ENCODE assay signal across 18 cellular contexts in genomic region chr2:114108819-114109416, GRCh38.
DNase-seq lines count a peak whose midpoint lies in the region; ATAC-seq, FAIRE-seq and TF ChIP-seq lines count a peak whose summit lies in the region.
"Had no signal": no experiment of that assay in that cellular context is flagged by ENCODE, and none has a peak within 500 bp of the region (broad histone marks: within the 10 kb centered on the region; RNA-seq: fewer than 3 reads in every experiment).

No MANE protein-coding gene starts in this region.

- no peaks in the 10 kb centered on the region for H3K79me2 ChIP-seq in H1 (ENCODE audit: control insufficient read depth in 1 of 2, insufficient read depth in 2 of 2, low read length in 2 of 2)

- no peak overlapping the region for H2BK5ac ChIP-seq in H1 (ENCODE audit: low read depth, low read length)

- TF ChIP-seq POLR2A in H1 (IDR thresholded peaks at IDR 0.05; ENCODE audit: control extremely low read depth in 1 of 2, low read depth in 2 of 2, low read length in 2 of 2): no peak

- H2BK120ac ChIP-seq in H1 (replicated peaks; ENCODE audit: low read depth, low read length): peak overlapping the region; percentile 82

- no peak for TF ChIP-seq EP300 in H1 (IDR thresholded peaks at IDR 0.05; ENCODE audit: borderline replicate concordance in 1 of 2, low read depth in 2 of 2, low read length in 2 of 2)

- no peak overlapping the region for H3K27ac ChIP-seq in HUES6 (ENCODE audit: low read depth, low read length)
- H3K27ac ChIP-seq in H1 (ENCODE audit: low read depth, low read length): peak overlapping the region; percentile 39; the same call in 1 of the 2 replicates
- no peak overlapping the region for H3K27ac ChIP-seq in left lung
- H3K27ac ChIP-seq: PC-9 had no signal

- H3K27me3 ChIP-seq in HUES6 (ENCODE audit: control insufficient read depth, insufficient read depth, low read length): no peaks in the 10 kb centered on the region
- H3K27me3 ChIP-seq in H1 (replicated peaks in 1 of 4; ENCODE audit: control insufficient read depth in 3 of 4, extremely low read depth in 1 of 4, insufficient read depth in 3 of 4, low read length in 3 of 4): no peaks in the 10 kb centered on the region
- no peaks in the 10 kb centered on the region for H3K27me3 ChIP-seq in left lung

- no peak overlapping the region for H3K14ac ChIP-seq in H1 (ENCODE audit: insufficient read length)

- 53% methylated on average over 3 of the region's 3 CpGs; no CpG with 5 or more reads in 1 of the 2 experiments for WGBS in H1 (ENCODE audit: extremely low coverage in 1 of 2, insufficient coverage in 1 of 2, insufficient read length in 1 of 2, insufficient replicate concordance in 2 of 2, low coverage in 1 of 2, low lambda C conversion rate in 2 of 2, missing lambda C conversion rate in 1 of 2), 2 experiments

- TF ChIP-seq RAD21 in H1 (IDR thresholded peaks at IDR 0.05 in 1 of 2, conservative IDR thresholded peaks at IDR 0.05 in 1 of 2; ENCODE audit: low read depth in 2 of 2, low read length in 2 of 2): no peak

- H4K8ac ChIP-seq in H1 (ENCODE audit: extremely low read depth, insufficient read depth, low read length): peak overlapping the region; percentile 59; the same call in 1 of the 2 replicates

- no peak overlapping the region for H2AK5ac ChIP-seq in H1 (ENCODE audit: low read depth, low read length)

- peak; percentile 82 for FAIRE-seq in H1 (lab: Jason Lieb, UNC)
- FAIRE-seq: GM12892 had no signal

- H3K9me3 ChIP-seq in HUES6 (ENCODE audit: control insufficient read depth, insufficient read depth, low read depth, low read length) (peaks cover 8% of the 10 kb centered on the region), H1 (ENCODE audit: insufficient read depth in 2 of 2, low read depth in 1 of 2, low read length in 1 of 2) (peaks cover 5 to 9% of the 10 kb centered on the region in 2 experiments; a peak in 3 of 4 replicates), left lung (peaks cover 0 to 20% of the 10 kb centered on the region in 2 donors)
- H3K9me3 ChIP-seq: HAP-1 had no signal

- H3K18ac ChIP-seq in H1 (ENCODE audit: extremely low read depth, low read length): no peak overlapping the region; the same call in 1 of the 2 replicates

- H4K5ac ChIP-seq in H1 (ENCODE audit: insufficient read length, low read depth, low read length): peak overlapping the region; percentile 48

- no peaks in the 10 kb centered on the region for H3K23me2 ChIP-seq in H1 (ENCODE audit: low read depth, low read length)

- no peaks in the 10 kb centered on the region for H3K36me3 ChIP-seq in HUES6 (ENCODE audit: control insufficient read depth, insufficient read depth, low read length)
- H3K36me3 ChIP-seq in H1 (ENCODE audit: control insufficient read depth in 2 of 4, insufficient read depth in 4 of 4, low read length in 3 of 4): no peaks in the 10 kb centered on the region; a peak in 1 of 8 replicates
- H3K36me3 ChIP-seq in left lung: no peaks in the 10 kb centered on the region
- H3K36me3 ChIP-seq: HAP-1 had no signal

- no peak overlapping the region for H3K23ac ChIP-seq in H1 (ENCODE audit: insufficient read length)

- CTCF ChIA-PET in H1 (lab: Charles Lee; ENCODE audit: partially characterized antibody): no interaction called here

- no peaks in the 10 kb centered on the region for H3K79me1 ChIP-seq in H1 (ENCODE audit: low read depth, low read length)

- no peak for TF ChIP-seq CTCF in H1 (IDR thresholded peaks at IDR 0.05; ENCODE audit: control extremely low read depth in 1 of 3, insufficient read depth in 1 of 3, low read depth in 1 of 3, low read length in 3 of 3)
- no peak for TF ChIP-seq CTCF in left lung (IDR thresholded peaks at IDR 0.05)

- H2BK12ac ChIP-seq in H1 (ENCODE audit: low read depth, low read length): no peak overlapping the region; the same call in 1 of the 2 replicates

- peak overlapping the region; percentile 64; the same call in 1 of the 2 replicates for H2BK20ac ChIP-seq in H1 (ENCODE audit: low read length)

- no peaks in the 10 kb centered on the region for H4K20me1 ChIP-seq in H1 (replicated peaks in 1 of 2; ENCODE audit: control insufficient read depth in 1 of 2, insufficient read depth in 2 of 2, low read length in 2 of 2)

- H4K91ac ChIP-seq in H1 (replicated peaks; ENCODE audit: insufficient read length, low read length): peak overlapping the region; percentile 2

- POLR2A ChIA-PET in H1 (lab: Charles Lee; ENCODE audit: partially characterized antibody): interaction anchor here (1.2 kb wide), 1 partner anchor 10 kb away, joined by 4 read pairs; no protein-coding TSS in a partner anchor

- peak overlapping the region; percentile 85 for H2AFZ ChIP-seq in H1 (ENCODE audit: low read length)
- H2AFZ ChIP-seq: PC-9 had no signal

- H3K4me3 ChIP-seq in HUES6 (ENCODE audit: low read depth, low read length) (0 out of 2 replicates have a peak overlapping the region, but pooled peaks have one; percentile 6), H1 (ENCODE audit: extremely low read depth in 1 of 4, insufficient read depth in 2 of 4, low read depth in 3 of 4, low read length in 4 of 4) (no peak overlapping the region; a peak in 1 of 8 replicates), left lung (no peak overlapping the region)
- H3K4me3 ChIP-seq: HAP-1, PC-9 had no signal

- DNase-seq in H1 (ENCODE audit: low read depth in 1 of 2, low spot score in 2 of 2) (no peak), left lung (no peak), activated gamma-delta T cell (lab: John Stamatoyannopoulos, UW) (no peak), HuH-7.5 (ENCODE audit: low spot score) (no peak)
- DNase-seq: ACHN; CD8-positive, alpha-beta memory T cell; DMS53; NCI-H1417 treated with DMSO at 0.1 percent for 48 hours; NCI-H187 treated with DMSO at 0.1 percent for 48 hours; NCI-H2227 treated with DMSO at 0.1 percent for 48 hours; NCI-H510A treated with DMSO at 0.1 percent for 48 hours; NCI-H774; PC-9 had no signal

- H3K4ac ChIP-seq in H1 (replicated peaks; ENCODE audit: insufficient read length, low read depth, low read length): no peak overlapping the region

- peak overlapping the region; percentile 19 to 39; a peak in 1 of 4 replicates for H3K4me2 ChIP-seq in H1 (ENCODE audit: insufficient read depth in 1 of 2, low read depth in 2 of 2, low read length in 2 of 2)
- H3K4me2 ChIP-seq: PC-9 had no signal

- intact Hi-C loops in left lung (cut with DNase I): no loop called here

- peaks cover 12% of the 10 kb centered on the region for H3K4me1 ChIP-seq in HUES6 (ENCODE audit: control insufficient read depth, insufficient read depth, low read length)
- H3K4me1 ChIP-seq in H1 (replicated peaks in 1 of 4; ENCODE audit: control insufficient read depth in 3 of 4, insufficient read depth in 4 of 4, low read length in 3 of 4): peaks cover 2 to 10% (median 7%) of the 10 kb centered on the region in 4 experiments; a peak in 6 of 7 replicates
- no peaks in the 10 kb centered on the region for H3K4me1 ChIP-seq in left lung
- H3K4me1 ChIP-seq: HAP-1 had no signal

- peak; percentile 57 for ATAC-seq in left lung
- ATAC-seq in HG02610 (IDR thresholded peaks at IDR 0.05; ENCODE audit: unreplicated experiment): no peak
- ATAC-seq in HG03457 (IDR thresholded peaks at IDR 0.05; ENCODE audit: unreplicated experiment): no peak

- no peak overlapping the region for H2BK15ac ChIP-seq in H1 (ENCODE audit: low read length)

- H3K9ac ChIP-seq in HUES6 (ENCODE audit: low read length): no peak overlapping the region
- H3K9ac ChIP-seq in H1 (replicated peaks in 1 of 4; ENCODE audit: extremely low read depth in 1 of 4, low read depth in 3 of 4, low read length in 3 of 4): no peak overlapping the region

- H3K56ac ChIP-seq in H1 (replicated peaks; ENCODE audit: insufficient read length, low read depth, low read length): no peak overlapping the region

TF ChIP-seq in H1, 55 proteins besides CTCF, POLR2A, EP300 and RAD21:
- TF ChIP-seq NANOG (IDR thresholded peaks at IDR 0.05; ENCODE audit: insufficient read depth, low read depth, low read length, poor library complexity, severe bottlenecking): no peak
- peak; percentile 53; the same call in 1 of the 2 replicates for TF ChIP-seq TEAD4 (IDR thresholded peaks at IDR 0.05; ENCODE audit: low read depth, low read length)
TF ChIP-seq in H1: peak in this region for 1.
